In genomic region chr5:132019857-132020555, GRCh38 we compare ENCODE assay signal across 8 cellular contexts. TPM values are rescaled to one million over a fixed set of nuclear protein-coding genes. Genes with fewer than 3 reads are reported as not detected.
DNase-seq lines count a peak whose midpoint lies in the region; ATAC-seq lines count a peak whose summit lies in the region.

No MANE protein-coding gene starts in this region.

- H3K4me3 Mint-ChIP-seq in activated CD8-positive, alpha-beta memory T cell treated with anti-CD3 and anti-CD28 coated beads, Interleukin-2, amount 10 ng/mL, durations not matched to agents 7 days and 5 days = peak overlapping the region; percentile 55

- no peaks in the 10 kb centered on the region for H3K36me3 ChIP-seq in MG63

- no peaks in the 10 kb centered on the region for H3K9me3 ChIP-seq in MG63

- peak; percentile 95 for ATAC-seq in HG03097 (IDR thresholded peaks at IDR 0.05; ENCODE audit: low FRiP score, unreplicated experiment)
- ATAC-seq in activated CD8-positive, alpha-beta memory T cell treated with anti-CD3 and anti-CD28 coated beads, Interleukin-2, amount 10 ng/mL, durations not matched to agents 7 days and 5 days = peak; percentile 94

- no peak overlapping the region for H3K4me3 ChIP-seq in MG63

- H3K9me3 Mint-ChIP-seq in activated CD8-positive, alpha-beta memory T cell treated with anti-CD3 and anti-CD28 coated beads, Interleukin-2, amount 10 ng/mL, durations not matched to agents 7 days and 5 days (ENCODE audit: low read depth) = no peaks in the 10 kb centered on the region

- CTCF ChIA-PET in activated CD8-positive, alpha-beta memory T cell treated with anti-CD3 and anti-CD28 coated beads, Interleukin-2, amount 10 ng/mL, durations not matched to agents 7 days and 5 days (lab: Charles Lee) = interaction anchor here (1.0 to 4.0 kb wide), 7 partner anchors 8 to 491 kb away, joined by 3 to 29 read pairs (median 4); no protein-coding TSS in a partner anchor

- DNase-seq in GM19238 (ENCODE audit: insufficient read length, low spot score) (peak; percentile 74), MV-4-11 (lab: John Stamatoyannopoulos, UW) (no peak), MG63 (no peak), NCI-H2081 (lab: John Stamatoyannopoulos, UW) (no peak), 8988T (no peak)
- peak; percentile 95 for DNase-seq in activated CD8-positive, alpha-beta memory T cell treated with anti-CD3 and anti-CD28 coated beads, Interleukin-2, amount 10 ng/mL, durations not matched to agents 7 days and 5 days
- peak; percentile 32 to 58 for DNase-seq in stimulated activated CD4-positive, alpha-beta T cell treated with anti-CD3 and anti-CD28 coated beads, Interleukin-1b, Interleukin-23, amount 100 ng/mL, for 4 hours (ENCODE audit: low read depth in 2 of 2)

- peaks cover 31% of the 10 kb centered on the region for H3K27me3 ChIP-seq in MG63

- H3K27me3 Mint-ChIP-seq in activated CD8-positive, alpha-beta memory T cell treated with anti-CD3 and anti-CD28 coated beads, Interleukin-2, amount 10 ng/mL, durations not matched to agents 7 days and 5 days = peaks cover 54% of the 10 kb centered on the region

- peak overlapping the region; percentile 91 for H3K27ac Mint-ChIP-seq in activated CD8-positive, alpha-beta memory T cell treated with anti-CD3 and anti-CD28 coated beads, Interleukin-2, amount 10 ng/mL, durations not matched to agents 7 days and 5 days

- peaks cover 48% of the 10 kb centered on the region for H3K4me1 Mint-ChIP-seq in activated CD8-positive, alpha-beta memory T cell treated with anti-CD3 and anti-CD28 coated beads, Interleukin-2, amount 10 ng/mL, durations not matched to agents 7 days and 5 days

- no peaks in the 10 kb centered on the region for H3K36me3 Mint-ChIP-seq in activated CD8-positive, alpha-beta memory T cell treated with anti-CD3 and anti-CD28 coated beads, Interleukin-2, amount 10 ng/mL, durations not matched to agents 7 days and 5 days

RNA-seq across cellular contexts. Expression of gene ACSL6, which starts 8.5 kb away (rescaled TPM):
- total RNA-seq in activated CD8-positive, alpha-beta memory T cell treated with anti-CD3 and anti-CD28 coated beads, Interleukin-2, amount 10 ng/mL, durations not matched to agents 7 days and 5 days = 10 to 100 TPM in 1 of 2 experiments, 1 to 10 TPM in 1; 7.0 to 10.9 TPM
- 1.1 TPM in 1 of 2 replicates, not detected in the other for total RNA-seq in MG63 (2014; rRNA removed; shearing (Covaris generic); ENCODE audit: low replicate concordance)

RNA-seq across cellular contexts. Expression of gene IL3, which starts 40.4 kb away (rescaled TPM):
- total RNA-seq in activated CD8-positive, alpha-beta memory T cell treated with anti-CD3 and anti-CD28 coated beads, Interleukin-2, amount 10 ng/mL, durations not matched to agents 7 days and 5 days = 1 to 10 TPM in 1 of 2 experiments, under 1 TPM in 1; 0.47 to 1.5 TPM
- total RNA-seq in MG63 (2014; rRNA removed; shearing (Covaris generic); ENCODE audit: low replicate concordance) = not detected in 2 replicates

RNA-seq across cellular contexts. Expression of gene CSF2, which starts 53.6 kb away (rescaled TPM):
- total RNA-seq in activated CD8-positive, alpha-beta memory T cell treated with anti-CD3 and anti-CD28 coated beads, Interleukin-2, amount 10 ng/mL, durations not matched to agents 7 days and 5 days = 100 to 1,000 TPM in 1 of 2 experiments, 1 to 10 TPM in 1; 4.9 to 164 TPM
- not detected in 2 replicates for total RNA-seq in MG63 (2014; rRNA removed; shearing (Covaris generic); ENCODE audit: low replicate concordance)

Comparison
In these comparisons a context has a peak if more than half of its experiments do, and no peak if none do; other contexts are left out.
1. DNase-seq: peak in GM19238 (single experiment), activated CD8-positive, alpha-beta memory T cell treated with anti-CD3 and anti-CD28 coated beads, Interleukin-2, amount 10 ng/mL, durations not matched to agents 7 days and 5 days (single experiment) and stimulated activated CD4-positive, alpha-beta T cell treated with anti-CD3 and anti-CD28 coated beads, Interleukin-1b, Interleukin-23, amount 100 ng/mL, for 4 hours (2 of 2); none in MV-4-11 (single experiment), MG63 (single experiment), NCI-H2081 (0 of 2) and 8988T (single experiment).